Comparison of ENCODE assay signal across 7 cellular contexts in the genomic region with DNA sequence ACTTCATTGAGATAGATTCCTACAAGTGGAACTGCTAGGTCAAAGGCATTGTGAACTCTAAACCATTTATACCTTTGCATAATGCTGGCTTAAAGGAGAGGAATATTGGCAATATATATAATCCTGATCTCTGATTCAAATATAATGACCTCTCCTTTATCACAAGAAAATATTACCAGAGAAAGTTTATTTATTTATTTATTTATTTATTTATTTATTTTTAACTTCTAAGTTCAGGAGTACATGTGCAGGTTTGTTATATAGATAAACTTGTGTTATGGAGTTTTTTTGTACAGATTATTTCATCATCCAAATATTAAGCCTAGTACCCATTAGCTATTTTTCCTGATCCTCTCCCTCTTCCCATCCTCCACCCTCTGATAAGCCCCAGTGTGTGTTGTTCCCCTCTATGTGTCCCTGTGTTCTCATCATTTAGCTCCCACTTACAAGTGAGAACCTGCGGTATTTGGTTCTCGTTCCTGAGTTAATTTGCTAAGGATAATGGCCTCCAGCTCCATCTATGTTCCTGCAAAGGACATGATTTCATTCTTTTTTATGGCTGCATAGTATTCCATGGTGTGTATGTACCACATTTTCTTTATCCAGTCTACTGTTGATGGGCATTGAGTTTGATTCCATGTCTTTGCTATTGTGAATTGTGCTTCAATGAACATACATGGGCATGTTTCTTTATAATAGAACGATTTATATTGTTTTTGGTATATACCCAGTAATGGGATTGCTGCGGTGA. TPM values are rescaled to one million over a fixed set of nuclear protein-coding genes. Genes with fewer than 3 reads are reported as not detected.
DNase-seq lines count a peak whose midpoint lies in the region; ATAC-seq, FAIRE-seq and TF ChIP-seq lines count a peak whose summit lies in the region.
"Not testable (repeated sequence)": the region's sequence is repeated elsewhere in the genome, so short reads cannot be mapped to it uniquely, and the experiment has no call there.

No MANE protein-coding gene starts in this region.

- in situ Hi-C loops in Panc1 (cut with HindIII; ENCODE audit: low pct_unique_long_range_greater_than_20kb, low sequenced_read_pairs) = not testable (repeated sequence)

- not testable (repeated sequence) for TF ChIP-seq POLR2A in A549 (IDR thresholded peaks at IDR 0.05; ENCODE audit: low read length)

- FAIRE-seq in A549 (lab: Jason Lieb, UNC) (peak; percentile 74), endometrium (lab: Jason Lieb, UNC) (peak; percentile 61)

- H3K9me3 Mint-ChIP-seq in activated CD4-positive, alpha-beta T cell treated with anti-CD3 and anti-CD28 coated beads for 36 hours (ENCODE audit: low read depth); activated T-cell treated with anti-CD3 and anti-CD28 coated beads, Interleukin-2, amount 50 U/mL, for 72 hours; activated naive CD4-positive, alpha-beta T cell treated with anti-CD3 and anti-CD28 coated beads, Interleukin-2, amount 50 U/mL, for 24 hours; natural killer cell: not testable (repeated sequence)

- H3K36me3 ChIP-seq in Panc1 (ENCODE audit: control insufficient read depth, insufficient read depth, low read length) = not testable (repeated sequence)

- H3K4me3 Mint-ChIP-seq in activated CD4-positive, alpha-beta T cell treated with anti-CD3 and anti-CD28 coated beads for 36 hours; activated naive CD4-positive, alpha-beta T cell treated with anti-CD3 and anti-CD28 coated beads, Interleukin-2, amount 50 U/mL, for 24 hours; natural killer cell: not testable (repeated sequence)
- peak overlapping the region in 1 of 2 donors; percentile 19 for H3K4me3 Mint-ChIP-seq in activated T-cell treated with anti-CD3 and anti-CD28 coated beads, Interleukin-2, amount 50 U/mL, for 72 hours

- BruUV-seq in Panc1 (replicated peaks; lab: Mats Ljungman, UMichigan) = TSS peak; percentile 14

- not testable (repeated sequence) for H3K4me1 ChIP-seq in A549; Panc1 (ENCODE audit: control insufficient read depth, insufficient read depth, low read length)

- not testable (repeated sequence) for H3K27ac ChIP-seq in A549; Panc1 (ENCODE audit: low read length)

- CTCF ChIA-PET in A549 (lab: Yijun Ruan, JAX); Panc1 (lab: Charles Lee); activated CD4-positive, alpha-beta T cell treated with anti-CD3 and anti-CD28 coated beads for 36 hours (lab: Charles Lee): not testable (repeated sequence)

- peaks cover 21% of the 10 kb centered on the region for H3K9me3 ChIP-seq in A549
- H3K9me3 ChIP-seq in Panc1 (ENCODE audit: control insufficient read depth, insufficient read depth, low read depth, low read length) = not testable (repeated sequence)

- POLR2A ChIA-PET in A549 (lab: Yijun Ruan, JAX); Panc1 (lab: Charles Lee); activated CD4-positive, alpha-beta T cell treated with anti-CD3 and anti-CD28 coated beads for 36 hours (lab: Charles Lee): not testable (repeated sequence)

- not testable (repeated sequence) for H3K27me3 Mint-ChIP-seq in activated CD4-positive, alpha-beta T cell treated with anti-CD3 and anti-CD28 coated beads for 36 hours; activated T-cell treated with anti-CD3 and anti-CD28 coated beads, Interleukin-2, amount 50 U/mL, for 72 hours (ENCODE audit: low read depth); activated naive CD4-positive, alpha-beta T cell treated with anti-CD3 and anti-CD28 coated beads, Interleukin-2, amount 50 U/mL, for 24 hours; natural killer cell (ENCODE audit: low read depth in 2 of 2)

- TF ChIP-seq RAD21 in A549 (conservative IDR thresholded peaks at IDR 0.05 in 1 of 2, IDR thresholded peaks at IDR 0.05 in 1 of 2) = not testable (repeated sequence)

- H3K36me3 Mint-ChIP-seq in activated CD4-positive, alpha-beta T cell treated with anti-CD3 and anti-CD28 coated beads for 36 hours (ENCODE audit: low read depth) = peaks cover 87% of the 10 kb centered on the region
- H3K36me3 Mint-ChIP-seq in activated T-cell treated with anti-CD3 and anti-CD28 coated beads, Interleukin-2, amount 50 U/mL, for 72 hours (ENCODE audit: insufficient read depth in 2 of 2) = peaks cover 32 to 68% of the 10 kb centered on the region in 2 donors
- peaks cover 32% of the 10 kb centered on the region for H3K36me3 Mint-ChIP-seq in activated naive CD4-positive, alpha-beta T cell treated with anti-CD3 and anti-CD28 coated beads, Interleukin-2, amount 50 U/mL, for 24 hours
- peaks cover 26% of the 10 kb centered on the region for H3K36me3 Mint-ChIP-seq in natural killer cell

- not testable (repeated sequence) for H3K4me3 ChIP-seq in A549; Panc1 (ENCODE audit: low read depth in 2 of 2, low read length in 2 of 2)

- DNase-seq in A549 (ENCODE audit: low read depth in 1 of 2, low spot score in 1 of 2); Panc1 (ENCODE audit: low read depth, low spot score); activated CD4-positive, alpha-beta T cell treated with anti-CD3 and anti-CD28 coated beads for 36 hours; activated T-cell treated with anti-CD3 and anti-CD28 coated beads, Interleukin-2, amount 50 U/mL, for 72 hours; natural killer cell: not testable (repeated sequence)

- ATAC-seq in A549; Panc1; activated CD4-positive, alpha-beta T cell treated with anti-CD3 and anti-CD28 coated beads for 36 hours; activated T-cell treated with anti-CD3 and anti-CD28 coated beads, Interleukin-2, amount 50 U/mL, for 72 hours (replicated peaks in 1 of 2); natural killer cell: not testable (repeated sequence)

- H3K27ac Mint-ChIP-seq in activated CD4-positive, alpha-beta T cell treated with anti-CD3 and anti-CD28 coated beads for 36 hours = peak overlapping the region; percentile 59
- peak overlapping the region; percentile 86 for H3K27ac Mint-ChIP-seq in activated T-cell treated with anti-CD3 and anti-CD28 coated beads, Interleukin-2, amount 50 U/mL, for 72 hours
- peak overlapping the region; percentile 4 for H3K27ac Mint-ChIP-seq in activated naive CD4-positive, alpha-beta T cell treated with anti-CD3 and anti-CD28 coated beads, Interleukin-2, amount 50 U/mL, for 24 hours
- H3K27ac Mint-ChIP-seq in natural killer cell = peak overlapping the region; percentile 11 to 56

- TF ChIP-seq EP300 in A549 (IDR thresholded peaks at IDR 0.05) = not testable (repeated sequence)

- not testable (repeated sequence) for H3K27me3 ChIP-seq in Panc1 (ENCODE audit: control insufficient read depth, insufficient read depth, low read length)

- TF ChIP-seq CTCF in A549 (IDR thresholded peaks at IDR 0.05); Panc1 (IDR thresholded peaks at IDR 0.05); natural killer cell (IDR thresholded peaks at IDR 0.05): not testable (repeated sequence)

- intact Hi-C loops in Panc1 (cut with micrococcal nuclease; ENCODE audit: unreplicated experiment); activated CD4-positive, alpha-beta T cell treated with anti-CD3 and anti-CD28 coated beads for 36 hours (cut with DNase I, micrococcal nuclease): not testable (repeated sequence)
- intact Hi-C loops in natural killer cell (cut with micrococcal nuclease) = loop anchor here (10.0 kb wide), 1 partner anchor 1825 kb away; no protein-coding TSS in a partner anchor

- H3K4me2 ChIP-seq in A549 = not testable (repeated sequence)

- H3K4me1 Mint-ChIP-seq in activated CD4-positive, alpha-beta T cell treated with anti-CD3 and anti-CD28 coated beads for 36 hours; activated T-cell treated with anti-CD3 and anti-CD28 coated beads, Interleukin-2, amount 50 U/mL, for 72 hours (ENCODE audit: low read depth); activated naive CD4-positive, alpha-beta T cell treated with anti-CD3 and anti-CD28 coated beads, Interleukin-2, amount 50 U/mL, for 24 hours: not testable (repeated sequence)
- peaks cover 22 to 30% of the 10 kb centered on the region in 2 donors for H3K4me1 Mint-ChIP-seq in natural killer cell

- 94% methylated on average over 4 of the region's 4 CpGs for WGBS in A549 (ENCODE audit: missing lambda C conversion rate)

TF ChIP-seq in A549, 52 proteins besides CTCF, POLR2A, EP300 and RAD21:
- TF ChIP-seq ZC3H11A (IDR thresholded peaks at IDR 0.05) = peak; percentile 94

RNA-seq across cellular contexts. Expression of gene RNF213, which starts 38.9 kb away (rescaled TPM):
- polyA plus RNA-seq in A549 (2011; rRNA removed) = 127 and 182 TPM in 2 replicates
- polyA plus RNA-seq in A549 (2012; cell fraction: cytosol; rRNA removed) = 64.8 and 76.2 TPM in 2 replicates
- polyA plus RNA-seq in A549 (2012; cell fraction: nucleus; rRNA removed) = 268 and 329 TPM in 2 replicates
- polyA plus RNA-seq in A549 (2017; fragmentation: RNase III; extraction: RNeasy Plus Mini Kit Qiagen cat#74134 plus additional on column Dnase treatment) = 55.6 to 61.6 TPM (median 59.1 TPM) in 3 replicates
- 331 and 462 TPM in 2 replicates for polyA minus RNA-seq in A549 (2011; rRNA and poly(A)+ RNA removed)
- total RNA-seq in Panc1 (2021; ENCODE audit: unreplicated experiment) = 230 TPM
- polyA plus RNA-seq in Panc1 (2012; ENCODE audit: insufficient read length) = 174 TPM
- total RNA-seq in activated CD4-positive, alpha-beta T cell treated with anti-CD3 and anti-CD28 coated beads for 36 hours = 100 to 1,000 TPM; 334 to 366 TPM
- total RNA-seq in activated T-cell treated with anti-CD3 and anti-CD28 coated beads, Interleukin-2, amount 50 U/mL, for 72 hours = 100 to 1,000 TPM; 546 to 651 TPM
- 1,000 to 10,000 TPM in 2 of 3 donors, 100 to 1,000 TPM in 1; 929 to 1,120 (median 1,060) TPM for total RNA-seq in natural killer cell

Comparison
In these comparisons a context has a peak if more than half of its experiments do, and no peak if none do; other contexts are left out.
1. H3K27ac Mint-ChIP-seq: peak in every context shown above with its lines; median percentile 86 in activated T-cell treated with anti-CD3 and anti-CD28 coated beads, Interleukin-2, amount 50 U/mL, for 72 hours; 59 in activated CD4-positive, alpha-beta T cell treated with anti-CD3 and anti-CD28 coated beads for 36 hours; 34 in natural killer cell; 4 in activated naive CD4-positive, alpha-beta T cell treated with anti-CD3 and anti-CD28 coated beads, Interleukin-2, amount 50 U/mL, for 24 hours.